In the genomic region with DNA sequence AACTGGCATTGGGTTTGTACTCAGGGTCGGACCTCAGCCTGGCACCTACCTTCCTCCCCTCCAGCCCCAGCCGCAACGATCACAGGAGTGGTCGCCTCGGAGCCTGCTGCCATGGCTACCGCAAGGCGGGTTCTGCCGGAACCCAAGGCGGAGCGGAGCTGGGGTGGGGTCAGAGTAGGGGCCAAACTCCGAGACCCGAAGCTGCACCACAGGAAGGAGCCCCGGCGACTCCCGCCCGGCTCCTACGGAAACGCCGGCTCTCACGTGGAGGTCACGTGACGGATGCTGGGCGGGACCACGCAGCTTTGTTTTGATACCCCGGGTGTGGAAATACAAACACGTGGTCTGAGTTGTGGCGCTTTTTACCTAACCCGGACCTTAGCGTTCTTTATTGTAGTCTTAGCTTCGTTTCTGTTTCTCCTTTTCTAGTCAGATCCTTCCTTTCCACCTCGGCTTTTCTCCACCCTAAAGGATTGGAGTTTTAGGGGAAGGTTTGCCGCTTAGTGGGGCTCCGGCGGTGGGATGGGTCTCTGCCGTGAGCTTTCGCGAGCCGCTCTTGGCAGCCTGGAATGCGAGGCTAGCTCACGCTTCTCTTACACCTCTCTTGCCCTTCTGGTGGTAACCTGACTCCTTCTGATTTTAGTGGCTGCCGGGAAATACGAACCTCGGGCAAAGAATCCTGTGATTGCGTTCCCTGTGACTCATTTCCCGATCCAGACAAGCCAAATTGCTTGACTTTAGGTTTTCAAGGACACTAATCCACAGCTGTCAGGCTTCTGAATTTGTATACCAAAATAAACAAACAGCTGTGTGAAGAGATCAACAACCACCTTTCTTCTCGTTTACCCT, we compare ENCODE assay signal across 8 cellular contexts. TPM values are rescaled to one million over a fixed set of nuclear protein-coding genes. Genes with fewer than 3 reads are reported as not detected.
DNase-seq lines count a peak whose midpoint lies in the region; TF ChIP-seq lines count a peak whose summit lies in the region.

A gene with protein sequence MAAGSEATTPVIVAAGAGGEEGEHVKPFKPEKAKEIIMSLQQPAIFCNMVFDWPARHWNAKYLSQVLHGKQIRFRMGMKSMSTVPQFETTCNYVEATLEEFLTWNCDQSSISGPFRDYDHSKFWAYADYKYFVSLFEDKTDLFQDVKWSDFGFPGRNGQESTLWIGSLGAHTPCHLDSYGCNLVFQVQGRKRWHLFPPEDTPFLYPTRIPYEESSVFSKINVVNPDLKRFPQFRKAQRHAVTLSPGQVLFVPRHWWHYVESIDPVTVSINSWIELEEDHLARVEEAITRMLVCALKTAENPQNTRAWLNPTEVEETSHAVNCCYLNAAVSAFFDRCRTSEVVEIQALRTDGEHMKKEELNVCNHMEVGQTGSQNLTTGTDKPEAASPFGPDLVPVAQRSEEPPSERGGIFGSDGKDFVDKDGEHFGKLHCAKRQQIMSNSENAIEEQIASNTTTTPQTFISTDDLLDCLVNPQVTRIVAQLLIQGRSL (minus strand): TSS at position 264 of the 849 bp plus-strand sequence. CDS start 151 bp downstream, at position 113.

- H3K9me3 ChIP-seq in trophoblast cell (ENCODE audit: insufficient read depth, low read depth, low read length), result peaks cover 1% of the 10 kb centered on the region

- peak within 1 kb of the TSS; percentile 97 for H3K27ac Mint-ChIP-seq in type B pancreatic cell

- H4K91ac ChIP-seq in trophoblast cell (ENCODE audit: low read depth, low read length), result peak within 1 kb of the TSS; percentile 70

- H3K4me1 Mint-ChIP-seq in type B pancreatic cell (ENCODE audit: unreplicated experiment), result peaks cover 29% of the 10 kb centered on the region

- H3K27me3 ChIP-seq in H7 (ENCODE audit: control insufficient read depth, insufficient read depth, low read length) (peaks cover 8% of the 10 kb centered on the region), trophoblast cell (ENCODE audit: insufficient read depth, low read length) (no peaks in the 10 kb centered on the region)

- peak within 1 kb of the TSS; percentile 82 for H3K9ac ChIP-seq in trophoblast cell (ENCODE audit: low read length)

- H4K12ac ChIP-seq in trophoblast cell (ENCODE audit: low read depth, low read length), result peak within 1 kb of the TSS; percentile 59

- DNase-seq in Daoy (ENCODE audit: low read depth) (peak; percentile 94), H7 (peak; percentile 89), NB4 (ENCODE audit: low read depth) (peak; percentile 93), glomerular visceral epithelial cell (ENCODE audit: extremely low spot score) (peak; percentile 86), trophoblast cell (peak; percentile 95 to 97), type B pancreatic cell (ENCODE audit: extremely low spot score, unreplicated experiment) (peak; percentile 92), DMS 273 treated with DMSO at 0.1 percent for 48 hours (lab: John Stamatoyannopoulos, UW) (no peak)
- DNase-seq in activated gamma-delta T cell treated with anti-CD3 and anti-CD28 coated beads, Interleukin-2, amount 50 U/mL, for 16 hours (ENCODE audit: low read depth), result peak; percentile 84

- H3K4me1 ChIP-seq in trophoblast cell (ENCODE audit: control insufficient read depth in 1 of 2, insufficient read depth in 2 of 2, low read length in 2 of 2), result peaks cover 0 to 6% of the 10 kb centered on the region in 2 experiments

- WGBS in trophoblast cell (ENCODE audit: extremely low coverage, insufficient coverage, insufficient read length), result no CpG with 5 or more reads among the region's 46 CpGs

- H3K9me3 Mint-ChIP-seq in type B pancreatic cell, result no peaks in the 10 kb centered on the region

- peak within 1 kb of the TSS; percentile 70 for H3K27ac ChIP-seq in trophoblast cell (ENCODE audit: low read depth, low read length)

- peak within 1 kb of the TSS; percentile 34 for H2BK120ac ChIP-seq in trophoblast cell (ENCODE audit: insufficient read depth, low read length, poor library complexity)

- no peaks in the 10 kb centered on the region for H3K27me3 Mint-ChIP-seq in type B pancreatic cell

- H3K4me3 Mint-ChIP-seq in type B pancreatic cell, result no peak within 1 kb of the TSS

- H2BK5ac ChIP-seq in trophoblast cell (ENCODE audit: low read depth, low read length, poor library complexity), result peak within 1 kb of the TSS; percentile 82

- H3K4me3 ChIP-seq in H7 (ENCODE audit: insufficient read depth, low read depth, low read length) (peak within 1 kb of the TSS; percentile 76), NB4 (ENCODE audit: low read depth, low read length) (peak within 1 kb of the TSS; percentile 81), trophoblast cell (ENCODE audit: low read depth, low read length) (peak within 1 kb of the TSS; percentile 86)

- peak within 1 kb of the TSS; percentile 27 for H2BK12ac ChIP-seq in trophoblast cell (ENCODE audit: low read length)

- H3K23ac ChIP-seq in trophoblast cell (ENCODE audit: low read length), result no peak within 1 kb of the TSS

- peak within 1 kb of the TSS; percentile 65 for H3K4me2 ChIP-seq in trophoblast cell (ENCODE audit: low read length)

- TF ChIP-seq CTCF in NB4 (IDR thresholded peaks at IDR 0.05; ENCODE audit: low read depth, low read length) (no peak), type B pancreatic cell (conservative IDR thresholded peaks at IDR 0.05) (no peak)

- no peaks in the 10 kb centered on the region for H3K36me3 ChIP-seq in H7 (replicated peaks; ENCODE audit: control insufficient read depth, insufficient read depth, low read length)
- no peaks in the 10 kb centered on the region for H3K36me3 ChIP-seq in trophoblast cell (ENCODE audit: control insufficient read depth in 1 of 2, insufficient read depth in 2 of 2, low read length in 2 of 2)

- H3K79me1 ChIP-seq in trophoblast cell (ENCODE audit: low read length), result peaks cover 15% of the 10 kb centered on the region

- peak within 1 kb of the TSS; percentile 83 for H4K8ac ChIP-seq in trophoblast cell (ENCODE audit: low read depth, low read length)

- no peak within 1 kb of the TSS for H2AK5ac ChIP-seq in trophoblast cell (ENCODE audit: low read length)

- H2AFZ ChIP-seq in trophoblast cell (ENCODE audit: insufficient read depth, low read length, poor library complexity), result peak within 1 kb of the TSS; percentile 66

- peaks cover 12% of the 10 kb centered on the region for H3K36me3 Mint-ChIP-seq in type B pancreatic cell

- peak within 1 kb of the TSS; percentile 41 for H3K18ac ChIP-seq in trophoblast cell (ENCODE audit: low read length)

- peak within 1 kb of the TSS; percentile 63 for H3K14ac ChIP-seq in trophoblast cell (ENCODE audit: low read length)

- peaks cover 7% of the 10 kb centered on the region for H3K79me2 ChIP-seq in trophoblast cell (ENCODE audit: control insufficient read depth, insufficient read depth, low read length, poor library complexity)

- peak within 1 kb of the TSS; percentile 9 for H3K4ac ChIP-seq in trophoblast cell (ENCODE audit: low read depth, low read length)

- TF ChIP-seq POLR2A in NB4 (IDR thresholded peaks at IDR 0.05; ENCODE audit: extremely low read depth, insufficient read length), result peak; percentile 44

RNA-seq across cellular contexts. Expression of the gene that starts here (rescaled TPM):
- total RNA-seq in Daoy (2014; rRNA removed; shearing (Covaris generic)), result 11.7 and 12.7 TPM in 2 replicates
- 9.2 and 12.2 TPM in 2 replicates for total RNA-seq in H7 (2014; rRNA removed; shearing (Covaris generic))
- polyA plus RNA-seq in trophoblast cell (2013), result 4.5 and 4.8 TPM in 2 replicates
- 5.8 and 9.1 TPM in 2 replicates for total RNA-seq in type B pancreatic cell (ENCODE audit: low replicate concordance)
